ENCODE assay signal across 1 cellular context in the genomic region with DNA sequence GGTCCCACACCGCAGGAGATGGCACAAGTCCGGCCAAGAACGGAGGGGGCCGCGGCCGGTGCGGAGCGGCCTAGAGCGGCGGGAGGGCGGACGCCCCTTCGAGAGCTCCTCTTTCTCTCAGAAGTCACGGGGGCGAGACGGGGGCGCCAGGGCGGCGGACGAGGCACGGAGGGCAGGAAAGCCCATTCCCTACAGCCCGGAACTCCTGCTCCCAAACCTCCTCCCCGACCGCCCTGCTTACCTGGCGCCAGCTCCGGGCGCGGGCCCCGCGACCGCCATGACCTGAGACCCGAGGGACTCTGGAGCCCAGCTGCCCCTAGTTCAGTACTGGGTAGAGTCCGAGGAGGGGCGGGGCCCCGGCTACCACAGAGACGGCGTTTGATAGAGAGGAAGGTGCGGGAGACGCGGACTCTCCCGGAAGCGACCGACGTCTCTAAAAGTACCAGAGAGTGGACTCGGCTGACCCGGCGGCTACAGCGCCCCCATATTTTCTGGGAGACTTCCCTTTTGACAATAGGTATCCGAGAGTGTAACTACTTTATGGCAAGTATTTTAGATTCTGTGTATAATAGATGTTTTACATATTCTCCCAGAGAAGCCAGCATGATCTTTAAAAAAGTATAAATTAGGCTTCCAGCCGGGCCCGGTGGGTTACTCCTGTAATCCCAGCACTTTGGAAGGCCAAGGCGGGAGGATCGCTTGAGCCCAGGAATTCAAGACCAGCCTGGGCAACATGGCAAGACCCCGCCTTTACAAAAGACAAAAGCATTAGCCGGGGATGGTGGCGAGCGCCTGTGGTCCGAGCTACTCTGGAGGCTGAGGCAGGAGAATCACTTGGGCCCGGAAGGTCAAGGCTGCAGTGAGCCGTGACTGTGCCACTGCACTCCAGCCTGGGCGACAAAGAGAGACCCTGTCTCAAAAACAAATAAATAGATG.
A peak's percentile ranks its signal among the peaks of the same experiment; 100 is the strongest.
TF ChIP-seq lines count a peak whose summit lies in the region.

A gene (minus strand): TSS at position 301 of the 936 bp plus-strand sequence. CDS start 22 bp downstream, at position 279.

TF ChIP-seq in HCT116, 20 proteins besides CTCF, POLR2A, EP300 and RAD21 (continued from another document):
- TF ChIP-seq, protein P1, sequence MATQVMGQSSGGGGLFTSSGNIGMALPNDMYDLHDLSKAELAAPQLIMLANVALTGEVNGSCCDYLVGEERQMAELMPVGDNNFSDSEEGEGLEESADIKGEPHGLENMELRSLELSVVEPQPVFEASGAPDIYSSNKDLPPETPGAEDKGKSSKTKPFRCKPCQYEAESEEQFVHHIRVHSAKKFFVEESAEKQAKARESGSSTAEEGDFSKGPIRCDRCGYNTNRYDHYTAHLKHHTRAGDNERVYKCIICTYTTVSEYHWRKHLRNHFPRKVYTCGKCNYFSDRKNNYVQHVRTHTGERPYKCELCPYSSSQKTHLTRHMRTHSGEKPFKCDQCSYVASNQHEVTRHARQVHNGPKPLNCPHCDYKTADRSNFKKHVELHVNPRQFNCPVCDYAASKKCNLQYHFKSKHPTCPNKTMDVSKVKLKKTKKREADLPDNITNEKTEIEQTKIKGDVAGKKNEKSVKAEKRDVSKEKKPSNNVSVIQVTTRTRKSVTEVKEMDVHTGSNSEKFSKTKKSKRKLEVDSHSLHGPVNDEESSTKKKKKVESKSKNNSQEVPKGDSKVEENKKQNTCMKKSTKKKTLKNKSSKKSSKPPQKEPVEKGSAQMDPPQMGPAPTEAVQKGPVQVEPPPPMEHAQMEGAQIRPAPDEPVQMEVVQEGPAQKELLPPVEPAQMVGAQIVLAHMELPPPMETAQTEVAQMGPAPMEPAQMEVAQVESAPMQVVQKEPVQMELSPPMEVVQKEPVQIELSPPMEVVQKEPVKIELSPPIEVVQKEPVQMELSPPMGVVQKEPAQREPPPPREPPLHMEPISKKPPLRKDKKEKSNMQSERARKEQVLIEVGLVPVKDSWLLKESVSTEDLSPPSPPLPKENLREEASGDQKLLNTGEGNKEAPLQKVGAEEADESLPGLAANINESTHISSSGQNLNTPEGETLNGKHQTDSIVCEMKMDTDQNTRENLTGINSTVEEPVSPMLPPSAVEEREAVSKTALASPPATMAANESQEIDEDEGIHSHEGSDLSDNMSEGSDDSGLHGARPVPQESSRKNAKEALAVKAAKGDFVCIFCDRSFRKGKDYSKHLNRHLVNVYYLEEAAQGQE (IDR thresholded peaks at IDR 0.05; ENCODE audit: low read depth): no peak
- TF ChIP-seq SRF (IDR thresholded peaks at IDR 0.05; ENCODE audit: low read depth): peak; percentile 20; the same call in 1 of the 2 replicates
